Comparison of ENCODE assay signal across 1 cellular context in genomic region chr19:49811328-49811727, GRCh38.
TF ChIP-seq lines count a peak whose summit lies in the region.

No MANE protein-coding gene starts in this region.

TF ChIP-seq in HepG2, 621 proteins besides CTCF, POLR2A, EP300 and RAD21:
- TF ChIP-seq THAP11 (CRISPR knock-in tag; IDR thresholded peaks at IDR 0.05) = peak; percentile 88
- TF ChIP-seq TCF12 (IDR thresholded peaks at IDR 0.05) = no peak
- TF ChIP-seq TCF12 (CRISPR knock-in tag; IDR thresholded peaks at IDR 0.05) = no peak
- no peak for TF ChIP-seq RBM22 (optimal IDR thresholded peaks at IDR 0.05; ENCODE audit: low read length)
- peak; percentile 77 for TF ChIP-seq ZNF143 (CRISPR knock-in tag; IDR thresholded peaks at IDR 0.05)
- TF ChIP-seq MEIS1 (CRISPR knock-in tag; IDR thresholded peaks at IDR 0.05; ENCODE audit: borderline replicate concordance) = no peak
- no peak for TF ChIP-seq NFKBIZ (CRISPR knock-in tag; IDR thresholded peaks at IDR 0.05)
- no peak for TF ChIP-seq ZSCAN29 (CRISPR knock-in tag; conservative IDR thresholded peaks at IDR 0.05)
- no peak for TF ChIP-seq ZNF276 (CRISPR knock-in tag; IDR thresholded peaks at IDR 0.05; ENCODE audit: low read depth)
- no peak for TF ChIP-seq ERF (CRISPR knock-in tag; IDR thresholded peaks at IDR 0.05)
- TF ChIP-seq ZNF800 (CRISPR knock-in tag; IDR thresholded peaks at IDR 0.05) = no peak
- TF ChIP-seq KDM6A (CRISPR knock-in tag; IDR thresholded peaks at IDR 0.05; ENCODE audit: low read depth) = no peak
- no peak for TF ChIP-seq HDAC2 (CRISPR knock-in tag; IDR thresholded peaks at IDR 0.05)
